ENCODE assay signal across 1 cellular context in the genomic region with DNA sequence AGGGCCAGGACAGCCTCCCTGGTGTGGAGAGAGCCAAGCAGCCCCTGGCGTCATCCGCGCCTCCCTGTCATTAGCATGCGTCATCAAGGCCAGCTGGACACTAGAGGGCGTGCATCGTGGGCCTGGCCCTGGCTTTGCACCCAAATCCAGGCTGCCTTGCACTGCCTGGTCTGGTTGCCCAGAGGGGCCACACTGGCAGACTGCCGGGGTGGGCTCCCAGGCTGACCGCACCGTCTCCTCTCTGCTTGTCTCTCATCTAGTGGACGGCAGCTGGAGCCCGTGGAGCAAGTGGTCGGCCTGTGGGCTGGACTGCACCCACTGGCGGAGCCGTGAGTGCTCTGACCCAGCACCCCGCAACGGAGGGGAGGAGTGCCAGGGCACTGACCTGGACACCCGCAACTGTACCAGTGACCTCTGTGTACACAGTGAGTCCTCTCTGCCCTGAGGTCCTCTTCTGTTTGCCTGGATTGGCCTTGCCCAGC.
TF ChIP-seq lines count a peak whose summit lies in the region.

No MANE protein-coding gene starts in this region.

TF ChIP-seq in WTC11, 78 proteins besides CTCF, POLR2A, EP300 and RAD21 (continued from another document):
- no peak for TF ChIP-seq AR (CRISPR knock-in tag; IDR thresholded peaks at IDR 0.05)
- TF ChIP-seq SOX15 (CRISPR knock-in tag; IDR thresholded peaks at IDR 0.05) = no peak
- TF ChIP-seq KAT7 (CRISPR knock-in tag; IDR thresholded peaks at IDR 0.05; ENCODE audit: borderline replicate concordance) = no peak
- no peak for TF ChIP-seq TP53 (CRISPR knock-in tag; IDR thresholded peaks at IDR 0.05)
- TF ChIP-seq NFE2L1 (CRISPR knock-in tag; IDR thresholded peaks at IDR 0.05) = no peak
